ENCODE assay signal across 25 cellular contexts in genomic region chr7:45687185-45687560, GRCh38.
"Had no signal": no experiment of that assay in that cellular context is flagged by ENCODE, and none has a peak within 500 bp of the region (broad histone marks: within the 10 kb centered on the region; RNA-seq: fewer than 3 reads in every experiment).

No MANE protein-coding gene starts in this region.

- H3K27ac ChIP-seq: brain microvascular endothelial cell, foreskin keratinocyte, heart left ventricle, parathyroid adenoma, testis, vagina, WERI-Rb-1 had no signal

- DNase-seq: activated CD4-positive, alpha-beta T cell treated with anti-CD3 and anti-CD28 coated beads for 48 hours; activated CD8-positive, alpha-beta T cell treated with anti-CD3 and anti-CD28 coated beads, Interleukin-2, amount 10 ng/mL, durations not matched to agents 7 days and 5 days; activated gamma-delta T cell; activated naive CD4-positive, alpha-beta T cell treated with anti-CD3 and anti-CD28 coated beads, Interleukin-2, amount 50 U/mL, for 16 hours; activated T-cell treated with anti-CD3 and anti-CD28 coated beads, Interleukin-2, amount 50 U/mL, for 24 hours; amniotic stem cell; brain microvascular endothelial cell; immature natural killer cell; kidney; stimulated activated CD4-positive, alpha-beta T cell treated with anti-CD3 and anti-CD28 coated beads, Interleukin-2, amount 100 ng/mL, for 48 hours; stimulated activated naive CD8-positive, alpha-beta T cell treated with anti-CD3 and anti-CD28 coated beads, Interleukin-15, Interleukin-2, amounts not matched to agents 100 U/mL and 50 U/mL, for 24 hours; T-helper 1 cell; trophoblast cell; WERI-Rb-1 had no signal

- H3K36me3 ChIP-seq: brain microvascular endothelial cell, vagina, WERI-Rb-1 had no signal

- H3K27ac Mint-ChIP-seq: activated CD8-positive, alpha-beta T cell treated with anti-CD3 and anti-CD28 coated beads, Interleukin-2, amount 10 ng/mL, durations not matched to agents 7 days and 5 days; activated T-cell treated with anti-CD3 and anti-CD28 coated beads, Interleukin-2, amount 50 U/mL, for 24 hours; immature natural killer cell; memory B cell; naive thymus-derived CD8-positive, alpha-beta T cell; T-helper 2 cell treated with Interferon-gamma antibody and Interleukin-4, amounts not matched to agents 5 μg/mL and 100 μg/mL, for 36 hours had no signal

- H3K27me3 Mint-ChIP-seq: activated T-cell treated with anti-CD3 and anti-CD28 coated beads, Interleukin-2, amount 50 U/mL, for 24 hours had no signal

- H3K9me3 ChIP-seq: heart left ventricle, testis, vagina had no signal

- H3K4me3 Mint-ChIP-seq: activated CD8-positive, alpha-beta T cell treated with anti-CD3 and anti-CD28 coated beads, Interleukin-2, amount 10 ng/mL, durations not matched to agents 7 days and 5 days; activated T-cell treated with anti-CD3 and anti-CD28 coated beads, Interleukin-2, amount 50 U/mL, for 24 hours; immature natural killer cell; memory B cell; naive thymus-derived CD8-positive, alpha-beta T cell; neural crest cell; T-helper 2 cell treated with Interferon-gamma antibody and Interleukin-4, amounts not matched to agents 5 μg/mL and 100 μg/mL, for 36 hours had no signal

- ATAC-seq: activated CD4-positive, CD25-positive, alpha-beta regulatory T cell treated with anti-CD3 and anti-CD28 coated beads, Interleukin-2, amount 50 U/mL, for 24 hours; activated CD8-positive, alpha-beta T cell treated with anti-CD3 and anti-CD28 coated beads, Interleukin-2, amount 10 ng/mL, durations not matched to agents 7 days and 5 days; esophagus mucosa; foreskin keratinocyte; naive thymus-derived CD8-positive, alpha-beta T cell; stimulated activated naive CD8-positive, alpha-beta T cell treated with anti-CD3 and anti-CD28 coated beads, Interleukin-15, Interleukin-2, amounts not matched to agents 100 U/mL and 50 U/mL, for 24 hours had no signal

- H3K4me3 ChIP-seq: heart left ventricle, testis, vagina had no signal

- H3K4me1 Mint-ChIP-seq: immature natural killer cell, memory B cell had no signal

- H3K36me3 Mint-ChIP-seq: immature natural killer cell; memory B cell; naive thymus-derived CD8-positive, alpha-beta T cell had no signal

- H3K27me3 ChIP-seq: brain microvascular endothelial cell, foreskin keratinocyte, heart left ventricle, testis, vagina had no signal

- H3K9me3 Mint-ChIP-seq: activated T-cell treated with anti-CD3 and anti-CD28 coated beads, Interleukin-2, amount 50 U/mL, for 24 hours; immature natural killer cell; memory B cell; naive thymus-derived CD8-positive, alpha-beta T cell; neural crest cell; T-helper 2 cell treated with Interferon-gamma antibody and Interleukin-4, amounts not matched to agents 5 μg/mL and 100 μg/mL, for 36 hours had no signal

- H3K4me1 ChIP-seq: parathyroid adenoma, testis, vagina had no signal
